8 cellular contexts compared by ENCODE assay signal in the genomic region with DNA sequence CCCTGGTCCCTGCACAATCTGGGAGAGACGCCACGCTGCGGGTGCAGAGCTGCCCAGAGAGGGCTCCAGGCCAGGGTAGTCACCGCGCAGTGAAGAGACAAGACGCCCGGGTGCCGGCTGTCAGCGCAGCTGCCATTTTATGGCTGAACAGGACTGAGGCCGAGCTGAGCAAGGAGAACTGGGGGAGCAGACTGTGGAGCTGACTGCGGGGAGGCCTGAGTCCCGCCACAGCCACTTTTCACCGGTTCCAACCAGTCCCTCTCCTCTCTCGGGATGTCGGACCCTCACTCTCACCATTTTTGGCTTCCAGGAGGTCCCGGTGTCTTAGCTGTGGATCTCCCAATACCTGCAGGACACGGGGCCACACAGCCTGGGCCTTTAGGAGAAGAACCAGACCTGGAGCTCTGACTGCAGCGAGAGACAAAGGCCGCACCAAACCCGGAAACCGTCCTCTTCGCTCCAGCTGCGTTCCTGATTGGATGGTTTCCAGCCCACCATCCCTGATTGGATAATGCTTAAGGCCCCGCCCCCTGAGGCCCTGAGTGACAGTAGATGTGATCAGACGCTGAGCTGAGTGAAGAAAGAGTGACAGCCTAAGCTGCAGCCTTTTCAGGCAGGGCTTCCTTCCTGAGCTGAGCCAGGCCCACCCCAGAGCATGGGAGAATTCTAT. TPM values are rescaled to one million over a fixed set of nuclear protein-coding genes. Genes with fewer than 3 reads are reported as not detected.
A peak's percentile ranks its signal among the peaks of the same experiment; 100 is the strongest.
DNase-seq lines count a peak whose midpoint lies in the region; ATAC-seq, FAIRE-seq and TF ChIP-seq lines count a peak whose summit lies in the region.

A gene (minus strand): TSS at position 422 of the 670 bp plus-strand sequence. CDS start 125 bp downstream, at position 297.

- H3K27me3 ChIP-seq in ectodermal cell (ENCODE audit: control insufficient read depth, insufficient read depth, low read length, poor library complexity, severe bottlenecking) (no peaks in the 10 kb centered on the region), right lobe of liver (no peaks in the 10 kb centered on the region), HAP-1 (ENCODE audit: low read depth) (no peaks in the 10 kb centered on the region)

- 6% methylated on average over 25 of the region's 25 CpGs for WGBS in ectodermal cell, 2 experiments
- WGBS in right lobe of liver (ENCODE audit: insufficient coverage, low coverage, low lambda C conversion rate, missing lambda C conversion rate), result 3% methylated on average over 17 of the region's 25 CpGs

- peaks cover 18% of the 10 kb centered on the region for H3K4me1 Mint-ChIP-seq in activated CD8-positive, alpha-beta T cell treated with anti-CD3 and anti-CD28 coated beads, Interleukin-2, amount 10 ng/mL, durations not matched to agents 7 days and 5 days (ENCODE audit: low read depth)

- no peaks in the 10 kb centered on the region for H3K4me1 ChIP-seq in ectodermal cell (ENCODE audit: control insufficient read depth, insufficient read depth, low read length)
- peaks cover 0 to 4% (median 0%) of the 10 kb centered on the region in 4 donors for H3K4me1 ChIP-seq in right lobe of liver
- no peaks in the 10 kb centered on the region for H3K4me1 ChIP-seq in HAP-1

- CTCF ChIA-PET in activated CD8-positive, alpha-beta T cell treated with anti-CD3 and anti-CD28 coated beads, Interleukin-2, amount 10 ng/mL, durations not matched to agents 7 days and 5 days (lab: Charles Lee), result interaction anchor here (0.7 to 1.2 kb wide), 2 partner anchors 12 to 96 kb away, joined by 4 read pairs; a partner anchor contains a TSS

- TF ChIP-seq POLR2A in H54 (IDR thresholded peaks at IDR 0.05; ENCODE audit: low read depth, low read length) (no peak), right lobe of liver (IDR thresholded peaks at IDR 0.05) (peak; percentile 63)

- peaks cover 50% of the 10 kb centered on the region for H3K9me3 Mint-ChIP-seq in activated CD8-positive, alpha-beta T cell treated with anti-CD3 and anti-CD28 coated beads, Interleukin-2, amount 10 ng/mL, durations not matched to agents 7 days and 5 days (ENCODE audit: insufficient read depth)

- no peak for FAIRE-seq in H54 (lab: Jason Lieb, UNC)

- peaks cover 67% of the 10 kb centered on the region for H3K36me3 Mint-ChIP-seq in activated CD8-positive, alpha-beta T cell treated with anti-CD3 and anti-CD28 coated beads, Interleukin-2, amount 10 ng/mL, durations not matched to agents 7 days and 5 days (ENCODE audit: low read depth)

- no peaks in the 10 kb centered on the region for H3K9me3 ChIP-seq in ectodermal cell (ENCODE audit: control insufficient read depth, low read length)
- peaks cover 0 to 3% (median 0%) of the 10 kb centered on the region in 4 donors for H3K9me3 ChIP-seq in right lobe of liver
- H3K9me3 ChIP-seq in HAP-1, result no peaks in the 10 kb centered on the region

- H3K4me3 ChIP-seq in ectodermal cell (ENCODE audit: insufficient read depth, low read depth, low read length) (peak within 1 kb of the TSS; percentile 78), right lobe of liver (peak within 1 kb of the TSS; percentile 50 to 79 (median 75)), HAP-1 (no peak within 1 kb of the TSS)

- intact Hi-C loops in right lobe of liver (cut with DNase I), result no loop called here

- peak; percentile 88 for DNase-seq in DMS 273 treated with DMSO at 0.1 percent for 48 hours (lab: John Stamatoyannopoulos, UW)
- DNase-seq in H54 (ENCODE audit: insufficient read length, low spot score), result peak; percentile 16
- DNase-seq in NCI-H2107 treated with DMSO at 0.1 percent for 48 hours (lab: John Stamatoyannopoulos, UW; ENCODE audit: unreplicated experiment), result peak; percentile 86
- DNase-seq in activated CD8-positive, alpha-beta T cell treated with anti-CD3 and anti-CD28 coated beads, Interleukin-2, amount 10 ng/mL, durations not matched to agents 7 days and 5 days, result peak; percentile 95
- DNase-seq in right lobe of liver, result peak; percentile 92 to 96 (median 92)
- DNase-seq in stimulated activated CD4-positive, alpha-beta T cell treated with anti-CD3 and anti-CD28 coated beads, Interleukin-2, amount 100 ng/mL, for 24 hours, result peak; percentile 89 to 92
- DNase-seq in HAP-1 (ENCODE audit: low spot score in 2 of 2), result no peak

- POLR2A ChIA-PET in activated CD8-positive, alpha-beta T cell treated with anti-CD3 and anti-CD28 coated beads, Interleukin-2, amount 10 ng/mL, durations not matched to agents 7 days and 5 days (lab: Charles Lee), result interaction anchor here (0.7 to 1.9 kb wide), 13 partner anchors 96 to 885 kb away, joined by 3 to 18 read pairs (median 5); a partner anchor contains a TSS

- no peaks in the 10 kb centered on the region for H3K27me3 Mint-ChIP-seq in activated CD8-positive, alpha-beta T cell treated with anti-CD3 and anti-CD28 coated beads, Interleukin-2, amount 10 ng/mL, durations not matched to agents 7 days and 5 days (ENCODE audit: low read depth)

- H3K36me3 ChIP-seq in ectodermal cell (ENCODE audit: control insufficient read depth, insufficient read depth, low read length), result peaks cover 28% of the 10 kb centered on the region
- H3K36me3 ChIP-seq in right lobe of liver, result peaks cover 0 to 4% (median 0%) of the 10 kb centered on the region in 4 donors
- no peaks in the 10 kb centered on the region for H3K36me3 ChIP-seq in HAP-1 (replicated peaks)

- in situ Hi-C loops in HAP-1 (cut with MboI; ENCODE audit: low sequenced_read_pairs), result no loop called here

- H3K4me3 Mint-ChIP-seq in activated CD8-positive, alpha-beta T cell treated with anti-CD3 and anti-CD28 coated beads, Interleukin-2, amount 10 ng/mL, durations not matched to agents 7 days and 5 days, result peak within 1 kb of the TSS; percentile 91

- no peak for TF ChIP-seq CTCF in right lobe of liver (IDR thresholded peaks at IDR 0.05)

- peak within 1 kb of the TSS; percentile 93 for H3K27ac Mint-ChIP-seq in activated CD8-positive, alpha-beta T cell treated with anti-CD3 and anti-CD28 coated beads, Interleukin-2, amount 10 ng/mL, durations not matched to agents 7 days and 5 days

- peak; percentile 99 for ATAC-seq in activated CD8-positive, alpha-beta T cell treated with anti-CD3 and anti-CD28 coated beads, Interleukin-2, amount 10 ng/mL, durations not matched to agents 7 days and 5 days
- ATAC-seq in right lobe of liver, result peak; percentile 99 to 100 (median 99)

- peak within 1 kb of the TSS; percentile 98 for H3K27ac ChIP-seq in ectodermal cell (ENCODE audit: insufficient read depth, low read depth, low read length, poor library complexity, severe bottlenecking)
- H3K27ac ChIP-seq in right lobe of liver, result peak within 1 kb of the TSS; percentile 39 to 80 (median 54)

RNA-seq across cellular contexts. Expression of the gene that starts here (rescaled TPM):
- total RNA-seq in activated CD8-positive, alpha-beta T cell treated with anti-CD3 and anti-CD28 coated beads, Interleukin-2, amount 10 ng/mL, durations not matched to agents 7 days and 5 days, result 1 to 10 TPM; 7.0 to 9.1 TPM
- 19.6 TPM for polyA plus RNA-seq in ectodermal cell (2013, experiment 1 of 4)
- 21.0 TPM for polyA plus RNA-seq in ectodermal cell (2013, experiment 2 of 4)
- polyA plus RNA-seq in ectodermal cell (2013, experiment 3 of 4), result 14.9 TPM
- polyA plus RNA-seq in ectodermal cell (2013, experiment 4 of 4), result 16.5 TPM
- total RNA-seq in right lobe of liver, result 1 to 10 TPM; 2.1 to 4.9 (median 3.0) TPM

Comparison
In these comparisons a context has a peak if more than half of its experiments do, and no peak if none do; other contexts are left out.
1. DNase-seq: peak in DMS 273 treated with DMSO at 0.1 percent for 48 hours (single experiment), H54 (single experiment), NCI-H2107 treated with DMSO at 0.1 percent for 48 hours (single experiment), activated CD8-positive, alpha-beta T cell treated with anti-CD3 and anti-CD28 coated beads, Interleukin-2, amount 10 ng/mL, durations not matched to agents 7 days and 5 days (single experiment), right lobe of liver (3 of 3) and stimulated activated CD4-positive, alpha-beta T cell treated with anti-CD3 and anti-CD28 coated beads, Interleukin-2, amount 100 ng/mL, for 24 hours (2 of 2); none in HAP-1 (0 of 2).